Comparison of ENCODE assay signal across 2 cellular contexts in the genomic region with DNA sequence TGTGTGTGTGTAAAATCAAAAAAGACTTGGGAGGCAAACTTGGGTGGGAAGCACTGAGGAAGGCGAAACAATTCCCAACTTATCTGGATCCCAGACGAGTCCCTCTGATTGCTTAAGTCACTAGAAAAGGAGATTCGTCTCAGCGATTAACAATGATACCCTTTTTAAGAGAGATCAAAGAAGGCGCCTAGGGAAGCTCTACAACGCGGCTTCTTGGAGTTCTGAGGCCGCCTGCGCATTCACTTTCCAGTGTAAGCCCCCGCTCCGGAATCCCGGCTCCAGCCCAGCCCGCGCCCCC.
TF ChIP-seq lines count a peak whose summit lies in the region.

No MANE protein-coding gene starts in this region.

TF ChIP-seq in A549, 52 proteins besides CTCF, POLR2A, EP300 and RAD21 (continued from another document):
- TF ChIP-seq, protein P1, sequence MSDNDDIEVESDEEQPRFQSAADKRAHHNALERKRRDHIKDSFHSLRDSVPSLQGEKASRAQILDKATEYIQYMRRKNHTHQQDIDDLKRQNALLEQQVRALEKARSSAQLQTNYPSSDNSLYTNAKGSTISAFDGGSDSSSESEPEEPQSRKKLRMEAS (IDR thresholded peaks at IDR 0.05), result no peak
- TF ChIP-seq, protein P2, sequence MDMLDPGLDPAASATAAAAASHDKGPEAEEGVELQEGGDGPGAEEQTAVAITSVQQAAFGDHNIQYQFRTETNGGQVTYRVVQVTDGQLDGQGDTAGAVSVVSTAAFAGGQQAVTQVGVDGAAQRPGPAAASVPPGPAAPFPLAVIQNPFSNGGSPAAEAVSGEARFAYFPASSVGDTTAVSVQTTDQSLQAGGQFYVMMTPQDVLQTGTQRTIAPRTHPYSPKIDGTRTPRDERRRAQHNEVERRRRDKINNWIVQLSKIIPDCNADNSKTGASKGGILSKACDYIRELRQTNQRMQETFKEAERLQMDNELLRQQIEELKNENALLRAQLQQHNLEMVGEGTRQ (IDR thresholded peaks at IDR 0.05), result no peak
- no peak for TF ChIP-seq MAFK (IDR thresholded peaks at IDR 0.05; ENCODE audit: partially characterized antibody)
- TF ChIP-seq ZNF302 (CRISPR knock-in tag; IDR thresholded peaks at IDR 0.05), result no peak
- TF ChIP-seq, protein P3, sequence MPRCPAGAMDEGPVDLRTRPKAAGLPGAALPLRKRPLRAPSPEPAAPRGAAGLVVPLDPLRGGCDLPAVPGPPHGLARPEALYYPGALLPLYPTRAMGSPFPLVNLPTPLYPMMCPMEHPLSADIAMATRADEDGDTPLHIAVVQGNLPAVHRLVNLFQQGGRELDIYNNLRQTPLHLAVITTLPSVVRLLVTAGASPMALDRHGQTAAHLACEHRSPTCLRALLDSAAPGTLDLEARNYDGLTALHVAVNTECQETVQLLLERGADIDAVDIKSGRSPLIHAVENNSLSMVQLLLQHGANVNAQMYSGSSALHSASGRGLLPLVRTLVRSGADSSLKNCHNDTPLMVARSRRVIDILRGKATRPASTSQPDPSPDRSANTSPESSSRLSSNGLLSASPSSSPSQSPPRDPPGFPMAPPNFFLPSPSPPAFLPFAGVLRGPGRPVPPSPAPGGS (IDR thresholded peaks at IDR 0.05), result no peak
- no peak for TF ChIP-seq JUNB (IDR thresholded peaks at IDR 0.05)
- no peak; the same call in 1 of the 2 replicates for TF ChIP-seq RNF2 (IDR thresholded peaks at IDR 0.05; ENCODE audit: borderline replicate concordance, low read depth)
- no peak for TF ChIP-seq CBX8 (IDR thresholded peaks at IDR 0.05)
- TF ChIP-seq NPAS2 (CRISPR knock-in tag; IDR thresholded peaks at IDR 0.05; ENCODE audit: borderline replicate concordance), result no peak
- TF ChIP-seq, protein P4, sequence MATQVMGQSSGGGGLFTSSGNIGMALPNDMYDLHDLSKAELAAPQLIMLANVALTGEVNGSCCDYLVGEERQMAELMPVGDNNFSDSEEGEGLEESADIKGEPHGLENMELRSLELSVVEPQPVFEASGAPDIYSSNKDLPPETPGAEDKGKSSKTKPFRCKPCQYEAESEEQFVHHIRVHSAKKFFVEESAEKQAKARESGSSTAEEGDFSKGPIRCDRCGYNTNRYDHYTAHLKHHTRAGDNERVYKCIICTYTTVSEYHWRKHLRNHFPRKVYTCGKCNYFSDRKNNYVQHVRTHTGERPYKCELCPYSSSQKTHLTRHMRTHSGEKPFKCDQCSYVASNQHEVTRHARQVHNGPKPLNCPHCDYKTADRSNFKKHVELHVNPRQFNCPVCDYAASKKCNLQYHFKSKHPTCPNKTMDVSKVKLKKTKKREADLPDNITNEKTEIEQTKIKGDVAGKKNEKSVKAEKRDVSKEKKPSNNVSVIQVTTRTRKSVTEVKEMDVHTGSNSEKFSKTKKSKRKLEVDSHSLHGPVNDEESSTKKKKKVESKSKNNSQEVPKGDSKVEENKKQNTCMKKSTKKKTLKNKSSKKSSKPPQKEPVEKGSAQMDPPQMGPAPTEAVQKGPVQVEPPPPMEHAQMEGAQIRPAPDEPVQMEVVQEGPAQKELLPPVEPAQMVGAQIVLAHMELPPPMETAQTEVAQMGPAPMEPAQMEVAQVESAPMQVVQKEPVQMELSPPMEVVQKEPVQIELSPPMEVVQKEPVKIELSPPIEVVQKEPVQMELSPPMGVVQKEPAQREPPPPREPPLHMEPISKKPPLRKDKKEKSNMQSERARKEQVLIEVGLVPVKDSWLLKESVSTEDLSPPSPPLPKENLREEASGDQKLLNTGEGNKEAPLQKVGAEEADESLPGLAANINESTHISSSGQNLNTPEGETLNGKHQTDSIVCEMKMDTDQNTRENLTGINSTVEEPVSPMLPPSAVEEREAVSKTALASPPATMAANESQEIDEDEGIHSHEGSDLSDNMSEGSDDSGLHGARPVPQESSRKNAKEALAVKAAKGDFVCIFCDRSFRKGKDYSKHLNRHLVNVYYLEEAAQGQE (IDR thresholded peaks at IDR 0.05), result no peak
- no peak for TF ChIP-seq HDAC2 (IDR thresholded peaks at IDR 0.05)
- no peak for TF ChIP-seq FOXS1 (CRISPR knock-in tag; IDR thresholded peaks at IDR 0.05)
- no peak for TF ChIP-seq NFE2L2 (conservative IDR thresholded peaks at IDR 0.05; ENCODE audit: low read length)

TF ChIP-seq in HEK293, 187 proteins besides CTCF, POLR2A, EP300 and RAD21:
- TF ChIP-seq, protein P5, sequence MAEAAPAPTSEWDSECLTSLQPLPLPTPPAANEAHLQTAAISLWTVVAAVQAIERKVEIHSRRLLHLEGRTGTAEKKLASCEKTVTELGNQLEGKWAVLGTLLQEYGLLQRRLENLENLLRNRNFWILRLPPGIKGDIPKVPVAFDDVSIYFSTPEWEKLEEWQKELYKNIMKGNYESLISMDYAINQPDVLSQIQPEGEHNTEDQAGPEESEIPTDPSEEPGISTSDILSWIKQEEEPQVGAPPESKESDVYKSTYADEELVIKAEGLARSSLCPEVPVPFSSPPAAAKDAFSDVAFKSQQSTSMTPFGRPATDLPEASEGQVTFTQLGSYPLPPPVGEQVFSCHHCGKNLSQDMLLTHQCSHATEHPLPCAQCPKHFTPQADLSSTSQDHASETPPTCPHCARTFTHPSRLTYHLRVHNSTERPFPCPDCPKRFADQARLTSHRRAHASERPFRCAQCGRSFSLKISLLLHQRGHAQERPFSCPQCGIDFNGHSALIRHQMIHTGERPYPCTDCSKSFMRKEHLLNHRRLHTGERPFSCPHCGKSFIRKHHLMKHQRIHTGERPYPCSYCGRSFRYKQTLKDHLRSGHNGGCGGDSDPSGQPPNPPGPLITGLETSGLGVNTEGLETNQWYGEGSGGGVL (tag by site-specific recombination; IDR thresholded peaks at IDR 0.05), result 0 out of 2 replicates have a peak, but pooled peaks have one; percentile 13
- TF ChIP-seq MYNN (tag by site-specific recombination; IDR thresholded peaks at IDR 0.05; ENCODE audit: borderline replicate concordance) (0 out of 2 replicates have a peak, but pooled peaks have one; percentile 23), KLF9 (tag by site-specific recombination; IDR thresholded peaks at IDR 0.05; ENCODE audit: low read depth) (0 out of 2 replicates have a peak, but pooled peaks have one; percentile 33), ZNF274 (IDR thresholded peaks at IDR 0.05; ENCODE audit: low read length) (no peak), ZNF274 (tag by site-specific recombination; IDR thresholded peaks at IDR 0.05; ENCODE audit: borderline replicate concordance) (no peak), ZNF544 (tag by site-specific recombination; IDR thresholded peaks at IDR 0.05) (no peak)
- TF ChIP-seq, protein P6, sequence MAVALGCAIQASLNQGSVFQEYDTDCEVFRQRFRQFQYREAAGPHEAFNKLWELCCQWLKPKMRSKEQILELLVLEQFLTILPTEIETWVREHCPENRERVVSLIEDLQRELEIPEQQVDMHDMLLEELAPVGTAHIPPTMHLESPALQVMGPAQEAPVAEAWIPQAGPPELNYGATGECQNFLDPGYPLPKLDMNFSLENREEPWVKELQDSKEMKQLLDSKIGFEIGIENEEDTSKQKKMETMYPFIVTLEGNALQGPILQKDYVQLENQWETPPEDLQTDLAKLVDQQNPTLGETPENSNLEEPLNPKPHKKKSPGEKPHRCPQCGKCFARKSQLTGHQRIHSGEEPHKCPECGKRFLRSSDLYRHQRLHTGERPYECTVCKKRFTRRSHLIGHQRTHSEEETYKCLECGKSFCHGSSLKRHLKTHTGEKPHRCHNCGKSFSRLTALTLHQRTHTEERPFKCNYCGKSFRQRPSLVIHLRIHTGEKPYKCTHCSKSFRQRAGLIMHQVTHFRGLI (tag by site-specific recombination; IDR thresholded peaks at IDR 0.05), result 0 out of 2 replicates have a peak, but pooled peaks have one; percentile 2
TF ChIP-seq in HEK293: peak in this region for 4.
